ENCODE assay signal across 26 cellular contexts in genomic region chr1:200182701-200183100, GRCh38.
"Had no signal": no experiment of that assay in that cellular context is flagged by ENCODE, and none has a peak within 500 bp of the region (broad histone marks: within the 10 kb centered on the region; RNA-seq: fewer than 3 reads in every experiment).

No MANE protein-coding gene starts in this region.

- H3K27me3 Mint-ChIP-seq: dendritic cell treated with granulocyte-macrophage colony-stimulating factor and Interleukin-4, amounts not matched to agents 40 ng/mL and 50 ng/mL, for 4 days had no signal

- DNase-seq: activated CD4-positive, alpha-beta T cell treated with anti-CD3 and anti-CD28 coated beads, Interleukin-2, amount 10 ng/mL, durations not matched to agents 7 days and 5 days; activated CD4-positive, CD25-positive, alpha-beta regulatory T cell treated with anti-CD3 and anti-CD28 coated beads, Interleukin-2, amount 50 U/mL, for 72 hours; activated CD8-positive, alpha-beta memory T cell treated with anti-CD3 and anti-CD28 coated beads, Interleukin-2, amount 10 ng/mL, durations not matched to agents 7 days and 5 days; activated CD8-positive, alpha-beta T cell treated with anti-CD3 and anti-CD28 coated beads for 36 hours; activated gamma-delta T cell; activated naive CD4-positive, alpha-beta T cell treated with anti-CD3 and anti-CD28 coated beads, Interleukin-2, amount 50 U/mL, for 16 hours; activated naive CD8-positive, alpha-beta T cell treated with anti-CD3 and anti-CD28 coated beads, Interleukin-2, amount 50 U/mL, for 24 hours; activated T-cell treated with anti-CD3 and anti-CD28 coated beads for 4 hours; body of pancreas; effector CD4-positive, alpha-beta T cell; foreskin keratinocyte; hippocampal formation; kidney glomerular epithelial cell; left ventricle myocardium inferior; midbrain; nucleus accumbens; stimulated activated CD4-positive, alpha-beta T cell treated with anti-CD3 and anti-CD28 coated beads, Interleukin-2, amount 100 ng/mL, for 48 hours; stimulated activated CD8-positive, alpha-beta memory T cell treated with anti-CD3 and anti-CD28 coated beads, Interleukin-4, amount 100 ng/mL, for 48 hours; stimulated activated naive CD4-positive, alpha-beta T cell treated with Interleukin-2 at 50 U/mL for 16 hours; T-helper 2 cell; upper lobe of left lung; WERI-Rb-1 had no signal

- H3K36me3 Mint-ChIP-seq: activated CD8-positive, alpha-beta memory T cell treated with anti-CD3 and anti-CD28 coated beads, Interleukin-2, amount 10 ng/mL, durations not matched to agents 7 days and 5 days had no signal

- H3K27ac Mint-ChIP-seq: activated CD4-positive, alpha-beta T cell treated with anti-CD3 and anti-CD28 coated beads, Interleukin-2, amount 10 ng/mL, durations not matched to agents 7 days and 5 days; activated CD8-positive, alpha-beta memory T cell treated with anti-CD3 and anti-CD28 coated beads, Interleukin-2, amount 10 ng/mL, durations not matched to agents 7 days and 5 days; activated CD8-positive, alpha-beta T cell treated with anti-CD3 and anti-CD28 coated beads for 36 hours; activated naive CD8-positive, alpha-beta T cell treated with anti-CD3 and anti-CD28 coated beads, Interleukin-2, amount 50 U/mL, for 24 hours; activated T-helper 1 cell treated with anti-CD3 and anti-CD28 coated beads, Interleukin-12 subunit alpha, Interleukin-12 subunit beta, Interleukin-2, Interleukin-4 antibody, amounts not matched to agents 30 ng/mL and 10 ng/mL and 1 ng/mL, durations not matched to agents 14 hours and 24 hours and 36 hours; dendritic cell treated with granulocyte-macrophage colony-stimulating factor and Interleukin-4, amounts not matched to agents 40 ng/mL and 50 ng/mL, for 4 days; natural killer cell treated with Interleukin-12 subunit alpha and Interleukin-12 subunit beta and Interleukin-15 and Interleukin-18, amount 100 ng/mL, for 72 hours had no signal

- H3K4me3 ChIP-seq: body of pancreas, left ventricle myocardium inferior, upper lobe of left lung had no signal

- H3K9me3 ChIP-seq: body of pancreas, upper lobe of left lung had no signal

- H3K9me3 Mint-ChIP-seq: activated naive CD8-positive, alpha-beta T cell treated with anti-CD3 and anti-CD28 coated beads, Interleukin-2, amount 50 U/mL, for 24 hours had no signal

- H3K27ac ChIP-seq: foreskin keratinocyte, upper lobe of left lung, WERI-Rb-1 had no signal

- H3K4me3 Mint-ChIP-seq: activated CD4-positive, alpha-beta T cell treated with anti-CD3 and anti-CD28 coated beads, Interleukin-2, amount 10 ng/mL, durations not matched to agents 7 days and 5 days; activated CD8-positive, alpha-beta memory T cell treated with anti-CD3 and anti-CD28 coated beads, Interleukin-2, amount 10 ng/mL, durations not matched to agents 7 days and 5 days; activated CD8-positive, alpha-beta T cell treated with anti-CD3 and anti-CD28 coated beads for 36 hours; activated naive CD8-positive, alpha-beta T cell treated with anti-CD3 and anti-CD28 coated beads, Interleukin-2, amount 50 U/mL, for 24 hours; activated T-helper 1 cell treated with anti-CD3 and anti-CD28 coated beads, Interleukin-12 subunit alpha, Interleukin-12 subunit beta, Interleukin-2, Interleukin-4 antibody, amounts not matched to agents 30 ng/mL and 10 ng/mL and 1 ng/mL, durations not matched to agents 14 hours and 24 hours and 36 hours; dendritic cell treated with granulocyte-macrophage colony-stimulating factor and Interleukin-4, amounts not matched to agents 40 ng/mL and 50 ng/mL, for 4 days; natural killer cell treated with Interleukin-12 subunit alpha and Interleukin-12 subunit beta and Interleukin-15 and Interleukin-18, amount 100 ng/mL, for 72 hours had no signal

- H3K4me1 Mint-ChIP-seq: activated CD4-positive, alpha-beta T cell treated with anti-CD3 and anti-CD28 coated beads, Interleukin-2, amount 10 ng/mL, durations not matched to agents 7 days and 5 days; activated CD8-positive, alpha-beta memory T cell treated with anti-CD3 and anti-CD28 coated beads, Interleukin-2, amount 10 ng/mL, durations not matched to agents 7 days and 5 days had no signal

- ATAC-seq: activated CD8-positive, alpha-beta memory T cell treated with anti-CD3 and anti-CD28 coated beads, Interleukin-2, amount 10 ng/mL, durations not matched to agents 7 days and 5 days; activated CD8-positive, alpha-beta T cell treated with anti-CD3 and anti-CD28 coated beads for 36 hours; activated naive CD8-positive, alpha-beta T cell treated with anti-CD3 and anti-CD28 coated beads, Interleukin-2, amount 50 U/mL, for 24 hours; body of pancreas; foreskin keratinocyte; natural killer cell treated with Interleukin-12 subunit alpha and Interleukin-12 subunit beta and Interleukin-15 and Interleukin-18, amount 100 ng/mL, for 72 hours; sciatic nerve had no signal

- H3K27me3 ChIP-seq: body of pancreas, foreskin keratinocyte, upper lobe of left lung had no signal

- H3K36me3 ChIP-seq: left ventricle myocardium inferior, upper lobe of left lung, WERI-Rb-1 had no signal
